In genomic region chr15:69609176-69609575, GRCh38 we compare ENCODE assay signal across 11 cellular contexts.
DNase-seq lines count a peak whose midpoint lies in the region; ATAC-seq and TF ChIP-seq lines count a peak whose summit lies in the region.
"Had no signal": no experiment of that assay in that cellular context is flagged by ENCODE, and none has a peak within 500 bp of the region (broad histone marks: within the 10 kb centered on the region; RNA-seq: fewer than 3 reads in every experiment).

No MANE protein-coding gene starts in this region.

- H3K27ac Mint-ChIP-seq in Calu3 (ENCODE audit: unreplicated experiment) = no peak overlapping the region
- H3K27ac Mint-ChIP-seq: T-helper 17 cell had no signal

- no peaks in the 10 kb centered on the region for H3K9me3 Mint-ChIP-seq in Calu3 (ENCODE audit: low read depth, unreplicated experiment)
- H3K9me3 Mint-ChIP-seq: immature natural killer cell had no signal

- intact Hi-C loops in Calu3 (cut with micrococcal nuclease; ENCODE audit: unreplicated experiment) = no loop called here

- no peak overlapping the region for H3K4me3 ChIP-seq in astrocyte of the spinal cord (ENCODE audit: low read depth, low read length)

- peaks cover 79% of the 10 kb centered on the region for H3K27me3 Mint-ChIP-seq in Calu3 (ENCODE audit: unreplicated experiment)
- H3K27me3 Mint-ChIP-seq: T-helper 17 cell had no signal

- ATAC-seq in HG03342 (IDR thresholded peaks at IDR 0.05; ENCODE audit: unreplicated experiment) = no peak
- ATAC-seq in GM21576 (IDR thresholded peaks at IDR 0.05; ENCODE audit: unreplicated experiment) = no peak
- no peak for ATAC-seq in GM19324 (IDR thresholded peaks at IDR 0.05; ENCODE audit: low FRiP score, unreplicated experiment)
- ATAC-seq: T-helper 17 cell had no signal

- in situ Hi-C loops in astrocyte of the spinal cord (cut with HindIII; ENCODE audit: low sequenced_read_pairs) = no loop called here

- peak; percentile 39 for DNase-seq in Calu3
- DNase-seq in M059J (ENCODE audit: low read depth) = peak; percentile 86
- DNase-seq in astrocyte of the spinal cord (ENCODE audit: low read depth, low spot score) = peak; percentile 58
- peak; percentile 3 for DNase-seq in midbrain (lab: John Stamatoyannopoulos, UW)
- DNase-seq: erythroblast, immature natural killer cell, NCI-H146, T-helper 17 cell had no signal

- CTCF ChIA-PET in Calu3 (lab: Charles Lee) = interaction anchor here (0.6 to 1.2 kb wide), 5 partner anchors 14 to 225 kb away, joined by 3 to 5 read pairs (median 3); no protein-coding TSS in a partner anchor

- no TSS peak for BruUV-seq in Calu3 (replicated peaks; lab: Mats Ljungman, UMichigan)

- H3K4me1 Mint-ChIP-seq in Calu3 (ENCODE audit: low read depth, unreplicated experiment) = peaks cover 9% of the 10 kb centered on the region

- TF ChIP-seq CTCF in Calu3 (IDR thresholded peaks at IDR 0.05; ENCODE audit: unreplicated experiment) = no peak
- no peak for TF ChIP-seq CTCF in astrocyte of the spinal cord (IDR thresholded peaks at IDR 0.05; ENCODE audit: low read depth, low read length)

- H3K36me3 Mint-ChIP-seq in Calu3 (ENCODE audit: insufficient read depth, unreplicated experiment) = peaks cover 5% of the 10 kb centered on the region
- H3K36me3 Mint-ChIP-seq: immature natural killer cell had no signal

- H3K4me3 Mint-ChIP-seq in Calu3 (ENCODE audit: low read depth, unreplicated experiment) = no peak overlapping the region
- H3K4me3 Mint-ChIP-seq: immature natural killer cell, T-helper 17 cell had no signal

Comparison
In these comparisons a context has a peak if more than half of its experiments do, and no peak if none do; other contexts are left out.
1. DNase-seq: peak in every context shown above with its lines; median percentile 86 in M059J; 58 in astrocyte of the spinal cord; 39 in Calu3; 3 in midbrain.